10 cellular contexts compared by ENCODE assay signal in genomic region chr4:168409089-168409801, GRCh38.
DNase-seq lines count a peak whose midpoint lies in the region; ATAC-seq and TF ChIP-seq lines count a peak whose summit lies in the region.
"Had no signal": no experiment of that assay in that cellular context is flagged by ENCODE, and none has a peak within 500 bp of the region (broad histone marks: within the 10 kb centered on the region; RNA-seq: fewer than 3 reads in every experiment).

No MANE protein-coding gene starts in this region.

- H3K9me3 ChIP-seq in BE2C: no peaks in the 10 kb centered on the region
- H3K9me3 ChIP-seq in RWPE2 (ENCODE audit: severe bottlenecking): no peaks in the 10 kb centered on the region

- DNase-seq in BE2C (peak; percentile 44), RWPE2 (ENCODE audit: low spot score) (no peak), fibroblast of pulmonary artery (ENCODE audit: low read depth) (peak; percentile 40), osteocyte (ENCODE audit: extremely low spot score, unreplicated experiment) (no peak), HuH-7 (ENCODE audit: low spot score) (no peak), DMS79 (lab: John Stamatoyannopoulos, UW) (no peak), ecto neural progenitor cell (ENCODE audit: low spot score) (no peak)
- DNase-seq in activated T-cell treated with anti-CD3 and anti-CD28 coated beads, Interleukin-2, amount 50 U/mL, for 24 hours: no peak
- DNase-seq: stimulated activated CD4-positive, alpha-beta T cell treated with anti-CD3 and anti-CD28 coated beads, Interleukin-1b, Interleukin-23, amount 100 ng/mL, for 48 hours had no signal

- H3K4me1 ChIP-seq in BE2C: peaks cover 32% of the 10 kb centered on the region
- H3K4me1 ChIP-seq in RWPE2 (ENCODE audit: insufficient read depth, poor library complexity, severe bottlenecking): peaks cover 18% of the 10 kb centered on the region

- H3K4me1 Mint-ChIP-seq in osteocyte (ENCODE audit: unreplicated experiment): peaks cover 16% of the 10 kb centered on the region
- H3K4me1 Mint-ChIP-seq in activated T-cell treated with anti-CD3 and anti-CD28 coated beads, Interleukin-2, amount 50 U/mL, for 24 hours (ENCODE audit: low read depth): no peaks in the 10 kb centered on the region

- H3K4me3 ChIP-seq in BE2C (ENCODE audit: low read depth, low read length): peak overlapping the region; percentile 24; the same call in 1 of the 2 replicates
- no peak overlapping the region for H3K4me3 ChIP-seq in RWPE2 (ENCODE audit: severe bottlenecking)
- H3K4me3 ChIP-seq in fibroblast of pulmonary artery (replicated peaks; ENCODE audit: low read depth, low read length): no peak overlapping the region

- H3K36me3 Mint-ChIP-seq in osteocyte (ENCODE audit: unreplicated experiment): peaks cover 2% of the 10 kb centered on the region
- H3K36me3 Mint-ChIP-seq in activated T-cell treated with anti-CD3 and anti-CD28 coated beads, Interleukin-2, amount 50 U/mL, for 24 hours (ENCODE audit: low read depth): peaks cover 73% of the 10 kb centered on the region

- peak overlapping the region; percentile 58 for H3K27ac ChIP-seq in RWPE2 (ENCODE audit: poor library complexity, severe bottlenecking)

- no peaks in the 10 kb centered on the region for H3K36me3 ChIP-seq in BE2C
- H3K36me3 ChIP-seq in RWPE2 (ENCODE audit: low read depth): peaks cover 4% of the 10 kb centered on the region; the same call in 1 of the 2 replicates

- H3K27me3 ChIP-seq in BE2C (no peaks in the 10 kb centered on the region), RWPE2 (ENCODE audit: insufficient read depth, poor library complexity, severe bottlenecking) (no peaks in the 10 kb centered on the region)

- no peak overlapping the region for H3K4me3 Mint-ChIP-seq in osteocyte (ENCODE audit: unreplicated experiment)
- H3K4me3 Mint-ChIP-seq in activated T-cell treated with anti-CD3 and anti-CD28 coated beads, Interleukin-2, amount 50 U/mL, for 24 hours: no peak overlapping the region
- H3K4me3 Mint-ChIP-seq: T-helper 1 cell treated with Interleukin-12 subunit alpha and Interleukin-12 subunit beta and Interleukin-4 antibody, amounts not matched to agents 30 μg/mL and 1 μg/mL, for 36 hours had no signal

- peak overlapping the region; percentile 80 for H3K27ac Mint-ChIP-seq in osteocyte (ENCODE audit: unreplicated experiment)
- no peak overlapping the region for H3K27ac Mint-ChIP-seq in activated T-cell treated with anti-CD3 and anti-CD28 coated beads, Interleukin-2, amount 50 U/mL, for 24 hours
- H3K27ac Mint-ChIP-seq: T-helper 1 cell treated with Interleukin-12 subunit alpha and Interleukin-12 subunit beta and Interleukin-4 antibody, amounts not matched to agents 30 μg/mL and 1 μg/mL, for 36 hours had no signal

- no peak for TF ChIP-seq CTCF in BE2C (IDR thresholded peaks at IDR 0.05; ENCODE audit: low read depth, low read length)
- no peak for TF ChIP-seq CTCF in RWPE2 (IDR thresholded peaks at IDR 0.05; ENCODE audit: poor library complexity, severe bottlenecking)
- TF ChIP-seq CTCF in fibroblast of pulmonary artery (IDR thresholded peaks at IDR 0.05; ENCODE audit: low read length, missing control alignments): no peak
- no peak for TF ChIP-seq CTCF in osteocyte (IDR thresholded peaks at IDR 0.05)

- peaks cover 1% of the 10 kb centered on the region for H3K9me3 Mint-ChIP-seq in osteocyte (ENCODE audit: unreplicated experiment)
- no peaks in the 10 kb centered on the region for H3K9me3 Mint-ChIP-seq in activated T-cell treated with anti-CD3 and anti-CD28 coated beads, Interleukin-2, amount 50 U/mL, for 24 hours
- H3K9me3 Mint-ChIP-seq: T-helper 1 cell treated with Interleukin-12 subunit alpha and Interleukin-12 subunit beta and Interleukin-4 antibody, amounts not matched to agents 30 μg/mL and 1 μg/mL, for 36 hours had no signal

- H3K27me3 Mint-ChIP-seq in osteocyte (ENCODE audit: unreplicated experiment): no peaks in the 10 kb centered on the region
- H3K27me3 Mint-ChIP-seq in activated T-cell treated with anti-CD3 and anti-CD28 coated beads, Interleukin-2, amount 50 U/mL, for 24 hours: no peaks in the 10 kb centered on the region

- peak; percentile 49 for ATAC-seq in RWPE2 (ENCODE audit: low read depth)

Comparison
In these comparisons a context has a peak if more than half of its experiments do, and no peak if none do; other contexts are left out.
1. DNase-seq: peak in BE2C (single experiment) and fibroblast of pulmonary artery (single experiment); none in RWPE2 (single experiment), osteocyte (single experiment), HuH-7 (single experiment), DMS79 (single experiment), ecto neural progenitor cell (single experiment) and activated T-cell treated with anti-CD3 and anti-CD28 coated beads, Interleukin-2, amount 50 U/mL, for 24 hours (single experiment).